14 cellular contexts compared by ENCODE assay signal in the genomic region with DNA sequence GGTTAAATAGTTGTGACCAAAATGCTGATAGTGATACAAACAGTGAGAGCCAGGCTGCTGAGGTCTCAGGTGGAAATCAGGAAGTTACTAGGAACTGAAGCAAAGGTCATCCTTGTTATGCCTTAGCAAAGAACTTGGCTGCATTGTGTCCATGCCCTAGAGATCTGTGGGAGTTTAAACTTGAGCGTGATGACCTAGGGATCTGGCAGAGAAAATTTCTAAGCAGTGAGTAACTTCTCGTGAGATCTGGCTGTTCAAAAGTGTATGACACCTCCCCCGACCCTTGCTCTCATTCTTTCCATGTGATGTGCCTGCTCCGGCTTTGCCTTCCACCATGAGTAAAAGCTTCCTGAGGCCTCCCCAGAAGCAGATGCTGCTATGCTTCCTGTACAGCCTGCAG.
"Had no signal": no experiment of that assay in that cellular context is flagged by ENCODE, and none has a peak within 500 bp of the region (broad histone marks: within the 10 kb centered on the region; RNA-seq: fewer than 3 reads in every experiment).

No MANE protein-coding gene starts in this region.

- H3K9me3 ChIP-seq: left ventricle myocardium inferior, tibial nerve had no signal

- H3K4me1 ChIP-seq: foreskin keratinocyte had no signal

- ATAC-seq: activated CD4-positive, CD25-positive, alpha-beta regulatory T cell treated with anti-CD3 and anti-CD28 coated beads, Interleukin-2, amount 50 U/mL, for 24 hours; activated CD8-positive, alpha-beta memory T cell treated with anti-CD3 and anti-CD28 coated beads, Interleukin-2, amount 10 ng/mL, durations not matched to agents 7 days and 5 days; esophagus mucosa; foreskin keratinocyte; right cardiac atrium had no signal

- H3K4me3 ChIP-seq: cardiac muscle cell, left ventricle myocardium inferior, skin epidermis, tibial nerve had no signal

- H3K27me3 ChIP-seq: cardiac muscle cell, foreskin keratinocyte, tibial nerve had no signal

- H3K36me3 ChIP-seq: cardiac muscle cell, left ventricle myocardium inferior, tibial nerve had no signal

- DNase-seq: activated CD8-positive, alpha-beta memory T cell treated with anti-CD3 and anti-CD28 coated beads, Interleukin-2, amount 10 ng/mL, durations not matched to agents 7 days and 5 days; activated naive CD4-positive, alpha-beta T cell treated with anti-CD3 and anti-CD28 coated beads, Interleukin-2, amount 10 ng/mL, durations not matched to agents 7 days and 5 days; activated T-cell treated with anti-CD3 and anti-CD28 coated beads, Interleukin-2, amount 50 U/mL, for 24 hours; foreskin keratinocyte; glutamatergic neuron; left ventricle myocardium inferior; right cardiac atrium; stimulated activated CD4-positive, alpha-beta T cell treated with anti-CD3 and anti-CD28 coated beads, Interleukin-4, amount 100 ng/mL, for 24 hours; stimulated activated naive CD4-positive, alpha-beta T cell had no signal

- H3K27ac ChIP-seq: cardiac muscle cell, foreskin keratinocyte, left ventricle myocardium inferior had no signal
